ENCODE assay signal across 8 cellular contexts in genomic region chr4:154315741-154316140, GRCh38.
"Had no signal": no experiment of that assay in that cellular context is flagged by ENCODE, and none has a peak within 500 bp of the region (broad histone marks: within the 10 kb centered on the region; RNA-seq: fewer than 3 reads in every experiment).

No MANE protein-coding gene starts in this region.

- DNase-seq: GDM1, GF-D8 had no signal

- FAIRE-seq: G401.6, GM12878, GM12891, GM12892, GM18507, GM19239 had no signal

- H3K4me3 ChIP-seq: GM12878 had no signal

- ATAC-seq: GM12878 had no signal
